In the genomic region with DNA sequence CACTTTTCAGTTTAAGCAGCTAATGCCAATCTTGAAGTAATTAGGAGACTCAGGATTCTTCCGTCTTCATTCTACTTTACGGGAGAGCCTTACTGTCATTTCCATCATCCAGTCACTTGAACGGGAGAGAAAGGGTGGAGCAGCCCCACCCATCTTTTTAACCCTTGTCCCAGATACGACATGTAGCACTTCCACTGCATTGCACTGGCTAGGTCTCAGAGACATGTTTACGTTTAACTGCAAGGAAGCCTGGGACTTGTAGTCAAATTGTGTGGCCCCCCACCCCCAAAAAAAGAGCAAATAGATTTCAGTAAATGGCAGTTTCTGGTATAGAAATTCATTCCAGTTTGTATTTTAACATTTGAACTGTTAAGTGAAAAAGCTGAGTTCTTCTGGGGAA, we compare ENCODE assay signal across 2 cellular contexts.
A peak's percentile ranks its signal among the peaks of the same experiment; 100 is the strongest.
TF ChIP-seq lines count a peak whose summit lies in the region.

No MANE protein-coding gene starts in this region.

TF ChIP-seq in GM23338, 12 proteins besides CTCF, POLR2A, EP300 and RAD21:
- no peak for TF ChIP-seq ZNF331 (CRISPR knock-in tag; IDR thresholded peaks at IDR 0.05; ENCODE audit: low read depth)

TF ChIP-seq in H1, 55 proteins besides CTCF, POLR2A, EP300 and RAD21:
- TF ChIP-seq TAF7 (optimal IDR thresholded peaks at IDR 0.05; ENCODE audit: borderline replicate concordance, low read depth, low read length), result no peak
- TF ChIP-seq POLR2AphosphoS5 (IDR thresholded peaks at IDR 0.05; ENCODE audit: low read depth, low read length), result no peak
- peak; percentile 50 for TF ChIP-seq SIX5 (IDR thresholded peaks at IDR 0.05; ENCODE audit: low read depth, low read length)
- no peak for TF ChIP-seq USF2 (IDR thresholded peaks at IDR 0.05; ENCODE audit: low read length)
